ENCODE assay signal across 29 cellular contexts in genomic region chr1:84350104-84350503, GRCh38. TPM values are rescaled to one million over a fixed set of nuclear protein-coding genes. Genes with fewer than 3 reads are reported as not detected.
"Had no signal": no experiment of that assay in that cellular context is flagged by ENCODE, and none has a peak within 500 bp of the region (broad histone marks: within the 10 kb centered on the region; RNA-seq: fewer than 3 reads in every experiment).

No MANE protein-coding gene starts in this region.

- ATAC-seq: activated CD4-positive, CD25-positive, alpha-beta regulatory T cell treated with anti-CD3 and anti-CD28 coated beads, Interleukin-2, amount 50 U/mL, for 24 hours; activated CD8-positive, alpha-beta T cell treated with anti-CD3 and anti-CD28 coated beads, Interleukin-2, amount 10 ng/mL, durations not matched to agents 7 days and 5 days; body of pancreas; SK-N-SH treated with all-trans-retinoic acid at 6 μM for 48 hours had no signal

- H3K4me1 ChIP-seq: ascending aorta, body of pancreas, Peyer's patch, SJCRH30 had no signal

- H3K4me3 ChIP-seq: ascending aorta, body of pancreas, Peyer's patch, SJCRH30 had no signal

- DNase-seq: activated CD4-positive, alpha-beta T cell treated with anti-CD3 and anti-CD28 coated beads for 4 hours; activated CD8-positive, alpha-beta memory T cell treated with anti-CD3 and anti-CD28 coated beads, Interleukin-2, amount 50 U/mL, for 48 hours; activated CD8-positive, alpha-beta T cell treated with anti-CD3 and anti-CD28 coated beads, Interleukin-2, amount 10 ng/mL, durations not matched to agents 7 days and 5 days; activated effector memory CD4-positive, alpha-beta T cell treated with Interleukin-2 at 50 U/mL for 16 hours; activated naive CD4-positive, alpha-beta T cell; activated T-cell treated with anti-CD3 and anti-CD28 coated beads, Interleukin-2, amount 50 U/mL, for 1 hour; body of pancreas; Kasumi-1; NCI-H1092; NCI-H1417; NCI-H1694; NCI-H2029; NCI-H2107; NCI-H2171 treated with DMSO at 0.1 percent for 48 hours; NCI-H226; NCI-H510A treated with DMSO at 0.1 percent for 48 hours; NCI-H69; NK-92 treated with Interleukin-12 subunit alpha and Interleukin-12 subunit beta, amount 100 ng/mL, for 24 hours; Peyer's patch; Right ventricle myocardium superior; SJCRH30; SW 1271 had no signal

- H3K36me3 ChIP-seq: ascending aorta, Peyer's patch, SJCRH30 had no signal

- H3K9me3 ChIP-seq: ascending aorta, body of pancreas, Peyer's patch, SJCRH30 had no signal

RNA-seq across cellular contexts. Expression of gene DNASE2B, which starts 48.2 kb away (rescaled TPM):
- total RNA-seq: activated CD8-positive, alpha-beta T cell treated with anti-CD3 and anti-CD28 coated beads, Interleukin-2, amount 10 ng/mL, durations not matched to agents 7 days and 5 days; activated T-helper 1 cell treated with anti-CD3 and anti-CD28 coated beads, Interleukin-12 subunit alpha, Interleukin-12 subunit beta, Interleukin-2, Interleukin-4 antibody, amounts not matched to agents 30 ng/mL and 10 ng/mL and 1 ng/mL, durations not matched to agents 14 hours and 24 hours and 36 hours; ascending aorta; body of pancreas; bronchial epithelial cell; MCF 10A; Peyer's patch; Right ventricle myocardium superior; SJCRH30; T-helper 1 cell treated with Interleukin-12 subunit alpha and Interleukin-12 subunit beta and Interleukin-4 antibody, amounts not matched to agents 30 ng/mL and 1 ng/mL, for 36 hours had no signal

RNA-seq across cellular contexts. Expression of gene SAMD13, which starts 48.6 kb away (rescaled TPM):
- total RNA-seq: ascending aorta; T-helper 1 cell treated with Interleukin-12 subunit alpha and Interleukin-12 subunit beta and Interleukin-4 antibody, amounts not matched to agents 30 ng/mL and 1 ng/mL, for 36 hours had no signal
